ENCODE assay signal across 9 cellular contexts in genomic region chr11:56799691-56800090, GRCh38. TPM values are rescaled to one million over a fixed set of nuclear protein-coding genes. Genes with fewer than 3 reads are reported as not detected.
"Had no signal": no experiment of that assay in that cellular context is flagged by ENCODE, and none has a peak within 500 bp of the region (broad histone marks: within the 10 kb centered on the region; RNA-seq: fewer than 3 reads in every experiment).

No MANE protein-coding gene starts in this region.

- DNase-seq: GM23248, GOT3, H7, HCEC 1CT, IMR-90, KG1 had no signal

- H3K27ac ChIP-seq: GM23248 had no signal

- H3K4me3 ChIP-seq: GM23248, K562 had no signal

RNA-seq across cellular contexts. Expression of gene OR9G4, which starts 51.2 kb away (rescaled TPM):
- total RNA-seq: GM23248, H4, H7, HT-29, IMR-90, K562 had no signal
